9 cellular contexts compared by ENCODE assay signal in genomic region chr12:75908961-75909699, GRCh38.
DNase-seq lines count a peak whose midpoint lies in the region; ATAC-seq and TF ChIP-seq lines count a peak whose summit lies in the region.
"Had no signal": no experiment of that assay in that cellular context is flagged by ENCODE, and none has a peak within 500 bp of the region (broad histone marks: within the 10 kb centered on the region; RNA-seq: fewer than 3 reads in every experiment).

No MANE protein-coding gene starts in this region.

- H3K23me2 ChIP-seq in H9 (ENCODE audit: insufficient read length, low read depth, low read length, poor library complexity, severe bottlenecking) = no peaks in the 10 kb centered on the region

- H3K4me1 ChIP-seq in fibroblast of lung (ENCODE audit: control insufficient read depth, extremely low read depth, insufficient read depth, low read length) = peaks cover 2% of the 10 kb centered on the region
- H3K4me1 ChIP-seq in osteoblast (ENCODE audit: insufficient read depth, low read length) = peaks cover 9% of the 10 kb centered on the region
- no peaks in the 10 kb centered on the region; the same call in 1 of the 2 replicates for H3K4me1 ChIP-seq in H9 (ENCODE audit: insufficient read depth, low read length)

- H3K23ac ChIP-seq in H9 (ENCODE audit: insufficient read length, low read depth, low read length) = no peak overlapping the region

- H3K4me1 Mint-ChIP-seq in H9 = peaks cover 14 to 15% of the 10 kb centered on the region in 2 experiments
- no peaks in the 10 kb centered on the region for H3K4me1 Mint-ChIP-seq in natural killer cell treated with Interleukin-12 subunit alpha and Interleukin-12 subunit beta and Interleukin-15 and Interleukin-18, amount 100 ng/mL, for 72 hours (ENCODE audit: low read depth in 2 of 2)

- H3K27ac Mint-ChIP-seq in H9 = no peak overlapping the region
- no peak overlapping the region for H3K27ac Mint-ChIP-seq in natural killer cell treated with Interleukin-12 subunit alpha and Interleukin-12 subunit beta and Interleukin-15 and Interleukin-18, amount 100 ng/mL, for 72 hours

- no peaks in the 10 kb centered on the region for H3K79me1 ChIP-seq in H9 (ENCODE audit: insufficient read depth, low read depth, low read length, poor library complexity, severe bottlenecking)

- no peak for TF ChIP-seq CTCF in C4-2B (conservative IDR thresholded peaks at IDR 0.05)
- TF ChIP-seq CTCF in fibroblast of lung (conservative IDR thresholded peaks at IDR 0.05 in 1 of 2, IDR thresholded peaks at IDR 0.05 in 1 of 2; ENCODE audit: low read depth in 1 of 2, low read length in 2 of 2) = no peak
- TF ChIP-seq CTCF in osteoblast (IDR thresholded peaks at IDR 0.05; ENCODE audit: extremely low read depth, low read depth, low read length) = no peak
- TF ChIP-seq CTCF in H9 (conservative IDR thresholded peaks at IDR 0.05) = no peak

- no peak overlapping the region for H4K5ac ChIP-seq in H9 (ENCODE audit: insufficient read length, low read depth, low read length)

- H3K27ac ChIP-seq in C4-2B (peak overlapping the region; percentile 52), fibroblast of lung (ENCODE audit: insufficient read depth, low read length) (no peak overlapping the region), osteoblast (ENCODE audit: low read depth, low read length) (no peak overlapping the region), H9 (ENCODE audit: insufficient read length, low read depth, low read length) (no peak overlapping the region)
- H3K27ac ChIP-seq: KMS-11 had no signal

- no peak overlapping the region for H3T11ph ChIP-seq in H9 (ENCODE audit: low read length)

- H2AFZ ChIP-seq in fibroblast of lung (ENCODE audit: low read length) (no peak overlapping the region), osteoblast (ENCODE audit: low read length) (no peak overlapping the region), H9 (ENCODE audit: low read length) (no peak overlapping the region)

- H3K9ac ChIP-seq in fibroblast of lung (ENCODE audit: insufficient read depth, low read length) (no peak overlapping the region), H9 (ENCODE audit: extremely low read depth, insufficient read length, low read length) (no peak overlapping the region)
- H3K9ac ChIP-seq: KMS-11 had no signal

- H2BK5ac ChIP-seq in H9 (ENCODE audit: insufficient read length, low read length) = no peak overlapping the region

- no peak overlapping the region for H2BK15ac ChIP-seq in H9 (ENCODE audit: low read depth, low read length)

- H4K91ac ChIP-seq in H9 (ENCODE audit: insufficient read length, low read depth, low read length) = no peak overlapping the region

- WGBS in H9 (ENCODE audit: extremely low coverage, insufficient read length, low lambda C conversion rate) = no CpG with 5 or more reads among the region's 2 CpGs

- no peak overlapping the region for H3K18ac ChIP-seq in H9 (ENCODE audit: insufficient read length, low read depth, low read length)

- H3K9me3 Mint-ChIP-seq in H9 = no peaks in the 10 kb centered on the region
- H3K9me3 Mint-ChIP-seq in natural killer cell treated with Interleukin-12 subunit alpha and Interleukin-12 subunit beta and Interleukin-15 and Interleukin-18, amount 100 ng/mL, for 72 hours = no peaks in the 10 kb centered on the region

- no peak overlapping the region for H3K4me3 ChIP-seq in fibroblast of lung (replicated peaks in 1 of 4; ENCODE audit: control extremely low read depth in 1 of 4, insufficient read depth in 1 of 4, low read depth in 3 of 4, low read length in 4 of 4)
- H3K4me3 ChIP-seq in osteoblast (ENCODE audit: insufficient read depth, low read length) = no peak overlapping the region

- H3K56ac ChIP-seq in H9 (ENCODE audit: insufficient read length, low read depth, low read length) = no peak overlapping the region

- peak overlapping the region; percentile 1 for H3K4me2 ChIP-seq in fibroblast of lung (ENCODE audit: extremely low read depth, insufficient read depth, low read length)
- peak overlapping the region; percentile 47 for H3K4me2 ChIP-seq in osteoblast (ENCODE audit: insufficient read depth, low read length)
- H3K4me2 ChIP-seq in H9 (ENCODE audit: insufficient read depth, insufficient read length, low read length) = no peak overlapping the region
- H3K4me2 ChIP-seq: KMS-11 had no signal

- no peaks in the 10 kb centered on the region for H3K36me3 Mint-ChIP-seq in H9 (ENCODE audit: insufficient read depth in 1 of 3, low read depth in 3 of 3)
- no peaks in the 10 kb centered on the region for H3K36me3 Mint-ChIP-seq in natural killer cell treated with Interleukin-12 subunit alpha and Interleukin-12 subunit beta and Interleukin-15 and Interleukin-18, amount 100 ng/mL, for 72 hours

- DNase-seq in NCI-H748 treated with DMSO at 0.1 percent for 48 hours (lab: John Stamatoyannopoulos, UW) (peak; percentile 39), fibroblast of lung (ENCODE audit: low read depth in 2 of 2) (peak; percentile 79 to 87), osteoblast (ENCODE audit: insufficient read length, low spot score, missing footprints) (peak; percentile 59), H9 (no peak)
- DNase-seq in stimulated activated CD4-positive, alpha-beta T cell treated with anti-CD3 and anti-CD28 coated beads, Interleukin-15, amount 100 ng/mL, for 24 hours = no peak
- no peak for DNase-seq in natural killer cell treated with Interleukin-12 subunit alpha and Interleukin-12 subunit beta and Interleukin-15 and Interleukin-18, amount 100 ng/mL, for 72 hours (ENCODE audit: low spot score)

- H2BK12ac ChIP-seq in H9 (ENCODE audit: insufficient read length, low read depth, low read length) = no peak overlapping the region

- H3K36me3 ChIP-seq in fibroblast of lung (ENCODE audit: control insufficient read depth, insufficient read depth, low read length) (no peaks in the 10 kb centered on the region), osteoblast (ENCODE audit: insufficient read depth, low read length) (no peaks in the 10 kb centered on the region)

- H3K27me3 ChIP-seq in fibroblast of lung (ENCODE audit: control insufficient read depth, insufficient read depth, low read length) (no peaks in the 10 kb centered on the region), osteoblast (ENCODE audit: insufficient read depth, low read length) (no peaks in the 10 kb centered on the region), H9 (ENCODE audit: insufficient read depth, low read length) (no peaks in the 10 kb centered on the region)

- H3K14ac ChIP-seq in H9 (ENCODE audit: insufficient read depth, low read length) = no peak overlapping the region

- no peak overlapping the region for H2BK20ac ChIP-seq in H9 (ENCODE audit: low read depth, low read length, poor library complexity, severe bottlenecking)

- H2BK120ac ChIP-seq in H9 (ENCODE audit: low read depth, low read length, poor library complexity, severe bottlenecking) = no peak overlapping the region

- no peak overlapping the region for H3K4me3 Mint-ChIP-seq in H9
- H3K4me3 Mint-ChIP-seq in natural killer cell treated with Interleukin-12 subunit alpha and Interleukin-12 subunit beta and Interleukin-15 and Interleukin-18, amount 100 ng/mL, for 72 hours = no peak overlapping the region

- no peak overlapping the region for H4K8ac ChIP-seq in H9 (replicated peaks; ENCODE audit: insufficient read length, low read depth, low read length)

- H4K20me1 ChIP-seq in fibroblast of lung (ENCODE audit: control insufficient read depth, extremely low read depth, insufficient read depth, low read length) = no peaks in the 10 kb centered on the region
- no peaks in the 10 kb centered on the region for H4K20me1 ChIP-seq in osteoblast (ENCODE audit: insufficient read depth, low read length)
- H4K20me1 ChIP-seq in H9 (ENCODE audit: control insufficient read depth, insufficient read depth, insufficient read length) = no peaks in the 10 kb centered on the region

- no peak overlapping the region for H3K4ac ChIP-seq in H9 (ENCODE audit: low read depth, low read length)

- H3K27me3 Mint-ChIP-seq in H9 (ENCODE audit: low read depth) = no peaks in the 10 kb centered on the region
- H3K27me3 Mint-ChIP-seq in natural killer cell treated with Interleukin-12 subunit alpha and Interleukin-12 subunit beta and Interleukin-15 and Interleukin-18, amount 100 ng/mL, for 72 hours = peaks cover 0 to 2% of the 10 kb centered on the region in 2 donors

- no peak overlapping the region for H2AK5ac ChIP-seq in H9 (ENCODE audit: insufficient read length, low read length)

- ATAC-seq in GM19455 (IDR thresholded peaks at IDR 0.05; ENCODE audit: unreplicated experiment) = no peak
- no peak for ATAC-seq in natural killer cell treated with Interleukin-12 subunit alpha and Interleukin-12 subunit beta and Interleukin-15 and Interleukin-18, amount 100 ng/mL, for 72 hours

- H3K79me2 ChIP-seq in fibroblast of lung (ENCODE audit: control insufficient read depth, insufficient read depth, low read length) (no peaks in the 10 kb centered on the region), osteoblast (ENCODE audit: insufficient read depth, low read length) (no peaks in the 10 kb centered on the region), H9 (ENCODE audit: insufficient read depth, low read length) (no peaks in the 10 kb centered on the region)

- H3K9me3 ChIP-seq in fibroblast of lung (ENCODE audit: control insufficient read depth, insufficient read depth, low read depth, low read length) (no peaks in the 10 kb centered on the region), osteoblast (ENCODE audit: low read depth, low read length) (no peaks in the 10 kb centered on the region), H9 (ENCODE audit: control insufficient read depth, low read depth, low read length) (no peaks in the 10 kb centered on the region)

Comparison
In these comparisons a context has a peak if more than half of its experiments do, and no peak if none do; other contexts are left out.
1. DNase-seq: peak in NCI-H748 treated with DMSO at 0.1 percent for 48 hours (single experiment), fibroblast of lung (2 of 2) and osteoblast (single experiment); none in H9 (single experiment), stimulated activated CD4-positive, alpha-beta T cell treated with anti-CD3 and anti-CD28 coated beads, Interleukin-15, amount 100 ng/mL, for 24 hours (single experiment) and natural killer cell treated with Interleukin-12 subunit alpha and Interleukin-12 subunit beta and Interleukin-15 and Interleukin-18, amount 100 ng/mL, for 72 hours (single experiment).